Comparison of ENCODE assay signal across 17 cellular contexts in the genomic region with DNA sequence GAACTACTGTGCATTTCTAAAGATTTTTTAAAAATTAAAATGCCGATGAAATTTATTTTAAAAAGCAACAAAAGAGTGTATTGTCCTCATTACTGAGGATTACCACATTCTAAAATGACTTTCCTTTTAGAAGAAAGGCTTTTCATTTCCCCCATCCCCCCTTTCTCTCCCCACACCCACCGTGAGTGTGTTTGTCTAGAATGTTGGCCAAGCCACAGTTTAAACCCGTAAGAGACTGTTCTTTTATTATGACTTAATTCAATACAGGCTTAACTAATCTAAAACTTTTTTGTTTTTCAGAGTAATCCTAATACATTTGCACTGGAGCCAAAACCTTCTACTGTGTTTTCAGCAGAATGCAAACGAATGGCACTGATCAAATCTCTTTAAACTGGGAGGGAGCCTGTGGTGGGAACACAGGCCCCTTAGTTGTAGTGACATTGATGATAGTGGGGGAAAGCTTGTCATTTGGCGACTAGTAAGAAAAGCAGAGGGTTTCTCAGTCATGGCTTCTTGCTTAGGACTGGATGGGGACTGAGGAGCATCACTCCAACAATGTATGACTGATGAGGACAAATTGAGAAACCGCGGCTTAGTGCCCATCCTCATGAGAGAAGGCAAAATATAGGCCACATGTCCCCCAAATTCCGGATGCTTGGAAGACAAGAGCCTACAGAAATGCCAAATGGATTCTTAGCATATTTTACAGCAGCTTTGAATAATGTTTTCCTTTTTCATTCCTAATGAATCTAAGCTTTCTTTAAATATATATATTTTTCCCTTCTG.
"Had no signal": no experiment of that assay in that cellular context is flagged by ENCODE, and none has a peak within 500 bp of the region (broad histone marks: within the 10 kb centered on the region; RNA-seq: fewer than 3 reads in every experiment).

No MANE protein-coding gene starts in this region.

- H3K4me1 Mint-ChIP-seq: activated CD8-positive, alpha-beta memory T cell treated with anti-CD3 and anti-CD28 coated beads, Interleukin-2, amount 10 ng/mL, durations not matched to agents 7 days and 5 days; natural killer cell; stimulated activated naive CD8-positive, alpha-beta T cell treated with anti-CD3 and anti-CD28 coated beads, Interleukin-15, amount 100 ng/mL, for 72 hours had no signal

- H3K36me3 Mint-ChIP-seq: activated CD8-positive, alpha-beta memory T cell treated with anti-CD3 and anti-CD28 coated beads, Interleukin-2, amount 10 ng/mL, durations not matched to agents 7 days and 5 days; activated naive CD8-positive, alpha-beta T cell; natural killer cell had no signal

- H3K27ac Mint-ChIP-seq: activated CD8-positive, alpha-beta memory T cell treated with anti-CD3 and anti-CD28 coated beads, Interleukin-2, amount 10 ng/mL, durations not matched to agents 7 days and 5 days; activated naive CD8-positive, alpha-beta T cell; natural killer cell; stimulated activated naive CD8-positive, alpha-beta T cell treated with anti-CD3 and anti-CD28 coated beads, Interleukin-15, amount 100 ng/mL, for 72 hours had no signal

- H3K4me3 Mint-ChIP-seq: activated CD8-positive, alpha-beta memory T cell treated with anti-CD3 and anti-CD28 coated beads, Interleukin-2, amount 10 ng/mL, durations not matched to agents 7 days and 5 days; activated naive CD8-positive, alpha-beta T cell; activated T-cell treated with anti-CD3 and anti-CD28 coated beads, Interleukin-2, amount 50 U/mL, for 4 hours; natural killer cell; stimulated activated naive CD8-positive, alpha-beta T cell treated with anti-CD3 and anti-CD28 coated beads, Interleukin-15, amount 100 ng/mL, for 72 hours had no signal

- H3K9me3 ChIP-seq: colonic mucosa, sigmoid colon had no signal

- H3K4me3 ChIP-seq: colonic mucosa, sigmoid colon had no signal

- H3K27me3 Mint-ChIP-seq: activated CD8-positive, alpha-beta memory T cell treated with anti-CD3 and anti-CD28 coated beads, Interleukin-2, amount 10 ng/mL, durations not matched to agents 7 days and 5 days had no signal

- H3K36me3 ChIP-seq: colonic mucosa, sigmoid colon had no signal

- H3K27me3 ChIP-seq: colonic mucosa, sigmoid colon had no signal

- FAIRE-seq: endothelial cell of umbilical vein had no signal

- DNase-seq: activated CD8-positive, alpha-beta memory T cell treated with anti-CD3 and anti-CD28 coated beads, Interleukin-2, amount 10 ng/mL, durations not matched to agents 7 days and 5 days; activated gamma-delta T cell; activated T-cell treated with anti-CD3 and anti-CD28 coated beads, Interleukin-2, amount 50 U/mL, for 4 hours; anterior cingulate cortex; caudate nucleus; colonic mucosa; effector CD4-positive, alpha-beta T cell; mammary epithelial cell; natural killer cell; nucleus accumbens; sigmoid colon; stimulated activated CD4-positive, alpha-beta T cell treated with anti-CD3 and anti-CD28 coated beads, Interleukin-4, amount 100 ng/mL, for 24 hours; stimulated activated naive CD8-positive, alpha-beta T cell treated with anti-CD3 and anti-CD28 coated beads, Interleukin-15, amount 100 ng/mL, for 72 hours had no signal

- ATAC-seq: activated CD4-positive, CD25-positive, alpha-beta regulatory T cell treated with anti-CD3 and anti-CD28 coated beads, Interleukin-2, amount 50 U/mL, for 24 hours; activated CD8-positive, alpha-beta memory T cell treated with anti-CD3 and anti-CD28 coated beads, Interleukin-2, amount 10 ng/mL, durations not matched to agents 7 days and 5 days; activated T-cell treated with anti-CD3 and anti-CD28 coated beads, Interleukin-2, amount 50 U/mL, for 4 hours; left lobe of liver; natural killer cell; stimulated activated naive CD8-positive, alpha-beta T cell treated with anti-CD3 and anti-CD28 coated beads, Interleukin-15, amount 100 ng/mL, for 72 hours had no signal

- H3K9me3 Mint-ChIP-seq: activated T-cell treated with anti-CD3 and anti-CD28 coated beads, Interleukin-2, amount 50 U/mL, for 4 hours; natural killer cell; stimulated activated naive CD8-positive, alpha-beta T cell treated with anti-CD3 and anti-CD28 coated beads, Interleukin-15, amount 100 ng/mL, for 72 hours had no signal

- H3K27ac ChIP-seq: colonic mucosa, sigmoid colon had no signal

- H3K4me1 ChIP-seq: colonic mucosa, sigmoid colon had no signal
